11 cellular contexts compared by ENCODE assay signal in the genomic region with DNA sequence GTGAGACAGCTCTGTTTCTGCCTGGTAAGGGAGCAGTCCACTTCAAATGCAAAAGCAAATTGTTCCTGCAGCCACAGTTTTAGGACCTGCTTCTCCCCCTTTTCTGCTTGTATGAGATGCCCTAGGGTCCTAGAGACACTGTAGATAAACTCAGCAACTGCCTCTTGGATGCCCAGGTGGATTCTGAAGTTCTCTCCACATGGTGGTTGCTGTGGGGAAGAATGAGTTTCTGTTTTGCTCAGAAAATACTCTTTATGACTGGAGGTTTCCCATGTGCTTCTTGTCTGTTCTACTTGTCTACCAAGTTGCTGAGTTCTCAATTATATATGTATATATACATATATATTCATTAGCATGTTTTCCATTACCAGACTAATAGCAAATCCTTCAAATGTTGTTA. TPM values are rescaled to one million over a fixed set of nuclear protein-coding genes. Genes with fewer than 3 reads are reported as not detected.
DNase-seq lines count a peak whose midpoint lies in the region; ATAC-seq and TF ChIP-seq lines count a peak whose summit lies in the region.
"Had no signal": no experiment of that assay in that cellular context is flagged by ENCODE, and none has a peak within 500 bp of the region (broad histone marks: within the 10 kb centered on the region; RNA-seq: fewer than 3 reads in every experiment).

No MANE protein-coding gene starts in this region.

- H3K4me3 Mint-ChIP-seq in activated CD4-positive, alpha-beta memory T cell treated with anti-CD3 and anti-CD28 coated beads, Interleukin-2, amount 10 ng/mL, durations not matched to agents 7 days and 5 days = no peak overlapping the region
- H3K4me3 Mint-ChIP-seq in endodermal cell = no peak overlapping the region

- H3K27ac Mint-ChIP-seq in activated CD4-positive, alpha-beta memory T cell treated with anti-CD3 and anti-CD28 coated beads, Interleukin-2, amount 10 ng/mL, durations not matched to agents 7 days and 5 days = peak overlapping the region; percentile 18
- no peak overlapping the region for H3K27ac Mint-ChIP-seq in endodermal cell

- no peaks in the 10 kb centered on the region for H3K36me3 ChIP-seq in endodermal cell (ENCODE audit: control insufficient read depth, insufficient read depth, low read length)

- H3K27me3 ChIP-seq in endodermal cell (ENCODE audit: control insufficient read depth, insufficient read depth, low read length, poor library complexity, severe bottlenecking) = no peaks in the 10 kb centered on the region

- ATAC-seq in GM18520 (IDR thresholded peaks at IDR 0.05; ENCODE audit: unreplicated experiment) = peak; percentile 98
- ATAC-seq in GM19468 (IDR thresholded peaks at IDR 0.05; ENCODE audit: extremely low read depth, unreplicated experiment) = peak; percentile 85
- ATAC-seq in HG03025 (IDR thresholded peaks at IDR 0.05; ENCODE audit: low FRiP score, unreplicated experiment) = peak; percentile 80

- CTCF ChIA-PET in activated CD4-positive, alpha-beta memory T cell treated with anti-CD3 and anti-CD28 coated beads, Interleukin-2, amount 10 ng/mL, durations not matched to agents 7 days and 5 days (lab: Charles Lee) = interaction anchor here (1.7 kb wide), 1 partner anchor 10 kb away, joined by 3 read pairs; no protein-coding TSS in a partner anchor

- no peak overlapping the region for H3K27ac ChIP-seq in endodermal cell (ENCODE audit: low read depth, low read length)

- H3K4me1 Mint-ChIP-seq in activated CD4-positive, alpha-beta memory T cell treated with anti-CD3 and anti-CD28 coated beads, Interleukin-2, amount 10 ng/mL, durations not matched to agents 7 days and 5 days = peaks cover 35% of the 10 kb centered on the region
- H3K4me1 Mint-ChIP-seq in endodermal cell = no peaks in the 10 kb centered on the region

- no peaks in the 10 kb centered on the region for H3K4me1 ChIP-seq in endodermal cell (ENCODE audit: control insufficient read depth, insufficient read depth, low read length)

- no peak for TF ChIP-seq CTCF in endodermal cell (conservative IDR thresholded peaks at IDR 0.05)

- peak; percentile 45 for DNase-seq in activated CD4-positive, alpha-beta memory T cell treated with anti-CD3 and anti-CD28 coated beads, Interleukin-2, amount 10 ng/mL, durations not matched to agents 7 days and 5 days
- no peak for DNase-seq in NOMO-1 treated with dmso at 0.1 percent for 144 hours (lab: John Stamatoyannopoulos, UW; ENCODE audit: unreplicated experiment)
- DNase-seq in HUDEP-2 (lab: John Stamatoyannopoulos, UW; ENCODE audit: unreplicated experiment in 76 of 76) = no peak
- no peak for DNase-seq in HK-2 (ENCODE audit: unreplicated experiment)
- no peak for DNase-seq in endodermal cell
- DNase-seq: activated gamma-delta T cell treated with Interleukin-2 at 50 U/mL for 16 hours, DMS 273 treated with DMSO at 0.1 percent for 48 hours, H7 had no signal

- H3K9me3 Mint-ChIP-seq in activated CD4-positive, alpha-beta memory T cell treated with anti-CD3 and anti-CD28 coated beads, Interleukin-2, amount 10 ng/mL, durations not matched to agents 7 days and 5 days = peaks cover 27% of the 10 kb centered on the region
- peaks cover 23% of the 10 kb centered on the region for H3K9me3 Mint-ChIP-seq in endodermal cell

- POLR2A ChIA-PET in activated CD4-positive, alpha-beta memory T cell treated with anti-CD3 and anti-CD28 coated beads, Interleukin-2, amount 10 ng/mL, durations not matched to agents 7 days and 5 days (lab: Charles Lee) = interaction anchor here (0.7 to 3.5 kb wide), 4 partner anchors 11 to 29 kb away, joined by 3 to 22 read pairs (median 10); no protein-coding TSS in a partner anchor

- H3K27me3 Mint-ChIP-seq in activated CD4-positive, alpha-beta memory T cell treated with anti-CD3 and anti-CD28 coated beads, Interleukin-2, amount 10 ng/mL, durations not matched to agents 7 days and 5 days = no peaks in the 10 kb centered on the region
- H3K27me3 Mint-ChIP-seq in endodermal cell (ENCODE audit: insufficient read depth) = no peaks in the 10 kb centered on the region

- H3K9ac ChIP-seq in endodermal cell (ENCODE audit: extremely low read depth, low read length, poor library complexity, severe bottlenecking) = no peak overlapping the region

- H3K4me3 ChIP-seq in endodermal cell (ENCODE audit: low read length) = no peak overlapping the region

- H3K36me3 Mint-ChIP-seq in activated CD4-positive, alpha-beta memory T cell treated with anti-CD3 and anti-CD28 coated beads, Interleukin-2, amount 10 ng/mL, durations not matched to agents 7 days and 5 days (ENCODE audit: low read depth) = peaks cover 43% of the 10 kb centered on the region
- no peaks in the 10 kb centered on the region for H3K36me3 Mint-ChIP-seq in endodermal cell (ENCODE audit: low read depth)

- H3K9me3 ChIP-seq in endodermal cell (ENCODE audit: control insufficient read depth, low read length) = no peaks in the 10 kb centered on the region

RNA-seq across cellular contexts. Expression of a gene that starts 5.6 kb away (rescaled TPM):
- under 1 TPM; 0.28 to 0.35 TPM for total RNA-seq in activated CD4-positive, alpha-beta memory T cell treated with anti-CD3 and anti-CD28 coated beads, Interleukin-2, amount 10 ng/mL, durations not matched to agents 7 days and 5 days
- total RNA-seq in endodermal cell = not detected
- polyA plus RNA-seq in endodermal cell (2013, experiment 1 of 2) = not detected
- not detected for polyA plus RNA-seq in endodermal cell (2013, experiment 2 of 2)
- total RNA-seq: H7 had no signal

RNA-seq across cellular contexts. Expression of a gene that starts 50.9 kb away (rescaled TPM):
- 10 to 100 TPM; 29.8 to 30.4 TPM for total RNA-seq in activated CD4-positive, alpha-beta memory T cell treated with anti-CD3 and anti-CD28 coated beads, Interleukin-2, amount 10 ng/mL, durations not matched to agents 7 days and 5 days
- not detected for total RNA-seq in endodermal cell
- not detected for polyA plus RNA-seq in endodermal cell (2013, experiment 1 of 2)
- polyA plus RNA-seq in endodermal cell (2013, experiment 2 of 2) = not detected
- total RNA-seq: H7 had no signal

Comparison
In these comparisons a context has a peak if more than half of its experiments do, and no peak if none do; other contexts are left out.
1. RNA of a gene that starts 50.9 kb away (total RNA-seq): 29.8 to 30.4 TPM in activated CD4-positive, alpha-beta memory T cell treated with anti-CD3 and anti-CD28 coated beads, Interleukin-2, amount 10 ng/mL, durations not matched to agents 7 days and 5 days; not detected in endodermal cell; every median in the first group is over 10 times any median in the second.
2. Peak in every context shown above with its lines, with median percentiles within 50 percentile points of each other: ATAC-seq.